In genomic region chr19:48925240-48925843, GRCh38 we compare ENCODE assay signal across 15 cellular contexts. TPM values are rescaled to one million over a fixed set of nuclear protein-coding genes. Genes with fewer than 3 reads are reported as not detected.
DNase-seq lines count a peak whose midpoint lies in the region; FAIRE-seq and TF ChIP-seq lines count a peak whose summit lies in the region.
"Had no signal": no experiment of that assay in that cellular context is flagged by ENCODE, and none has a peak within 500 bp of the region (broad histone marks: within the 10 kb centered on the region; RNA-seq: fewer than 3 reads in every experiment).

No MANE protein-coding gene starts in this region.

- peaks cover 15% of the 10 kb centered on the region for H3K4me1 ChIP-seq in keratinocyte (ENCODE audit: control insufficient read depth, extremely low read depth, insufficient read depth, low read length)
- H3K4me1 ChIP-seq: BLaER1 had no signal

- no peak for FAIRE-seq in H54 (lab: Jason Lieb, UNC)
- FAIRE-seq in keratinocyte (lab: Jason Lieb, UNC): no peak

- peak overlapping the region; percentile 49 for H3K9ac ChIP-seq in keratinocyte (ENCODE audit: control insufficient read depth, extremely low read depth, insufficient read depth, low read length)
- H3K9ac ChIP-seq: BLaER1 had no signal

- peak overlapping the region; percentile 90 for H3K27ac ChIP-seq in keratinocyte (ENCODE audit: control insufficient read depth, insufficient read depth, low read length)
- H3K27ac ChIP-seq: BLaER1, PC-9 had no signal

- H3K79me2 ChIP-seq in keratinocyte (ENCODE audit: control insufficient read depth, insufficient read depth, low read length): no peaks in the 10 kb centered on the region

- no peak overlapping the region for H3K4me2 ChIP-seq in keratinocyte (ENCODE audit: control insufficient read depth, extremely low read depth, insufficient read depth, low read depth, low read length)
- H3K4me2 ChIP-seq: BLaER1, PC-9 had no signal

- DNase-seq in A172 (ENCODE audit: low spot score): peak; percentile 81
- peak; percentile 33 for DNase-seq in H54 (ENCODE audit: insufficient read length, low spot score)
- peak; percentile 29 for DNase-seq in amniotic stem cell (lab: John Stamatoyannopoulos, UW)
- DNase-seq in keratinocyte (ENCODE audit: low read depth, low spot score): peak; percentile 88
- no peak for DNase-seq in cerebellum (ENCODE audit: low spot score)
- DNase-seq in NCI-H345 (lab: John Stamatoyannopoulos, UW): no peak
- DNase-seq in lower leg skin (ENCODE audit: low spot score in 2 of 2): no peak
- no peak for DNase-seq in activated CD4-positive, alpha-beta T cell treated with anti-CD3 and anti-CD28 coated beads for 4 hours
- DNase-seq: activated B cell treated with CpG ODN at 0.5 μM for 24 hours; effector CD4-positive, alpha-beta T cell; NCI-H2029; PC-9 had no signal

- H3K9me1 ChIP-seq in keratinocyte (ENCODE audit: control insufficient read depth, extremely low read depth, insufficient read depth, low read length): no peaks in the 10 kb centered on the region

- H2AFZ ChIP-seq in keratinocyte (ENCODE audit: control insufficient read depth, low read length): no peak overlapping the region
- H2AFZ ChIP-seq: PC-9 had no signal

- 79 to 87% methylated on average over 11 of the region's 11 CpGs for WGBS in lower leg skin, 2 donors

- TF ChIP-seq POLR2A in H54 (IDR thresholded peaks at IDR 0.05; ENCODE audit: low read depth, low read length) (no peak), lower leg skin (IDR thresholded peaks at IDR 0.05) (no peak)

- H3K9me3 ChIP-seq in keratinocyte (ENCODE audit: control insufficient read depth, low read depth, low read length): no peaks in the 10 kb centered on the region
- H3K9me3 ChIP-seq: BLaER1 had no signal

- TF ChIP-seq CTCF in keratinocyte (optimal IDR thresholded peaks at IDR 0.05 in 1 of 3, IDR thresholded peaks at IDR 0.05 in 1 of 3, conservative IDR thresholded peaks at IDR 0.05 in 1 of 3; ENCODE audit: extremely low read depth in 1 of 3, insufficient read depth in 2 of 3, low read length in 3 of 3) (no peak), lower leg skin (IDR thresholded peaks at IDR 0.05) (no peak)

- intact Hi-C loops in lower leg skin (cut with DNase I; ENCODE audit: low total_unique reads): no loop called here

- dilution Hi-C loops in keratinocyte (cut with MboI; ENCODE audit: extremely low pct_ligation_motif_present, low sequenced_read_pairs): no loop called here

- no peaks in the 10 kb centered on the region for H3K27me3 ChIP-seq in keratinocyte (ENCODE audit: control insufficient read depth, extremely low read depth, insufficient read depth, low read length)
- H3K27me3 ChIP-seq: BLaER1 had no signal

- no peaks in the 10 kb centered on the region for H4K20me1 ChIP-seq in keratinocyte (ENCODE audit: control insufficient read depth, extremely low read depth, insufficient read depth, low read length)
- H4K20me1 ChIP-seq: BLaER1 had no signal

- H3K36me3 ChIP-seq in keratinocyte (ENCODE audit: control insufficient read depth in 2 of 2, extremely low read depth in 1 of 2, insufficient read depth in 2 of 2, low read length in 2 of 2): peaks cover 2 to 8% of the 10 kb centered on the region in 2 experiments

- H3K4me3 ChIP-seq in keratinocyte (ENCODE audit: control insufficient read depth in 2 of 3, extremely low read depth in 1 of 3, insufficient read depth in 2 of 3, low read depth in 1 of 3, low read length in 3 of 3) (no peak overlapping the region), lower leg skin (ENCODE audit: low read depth, poor library complexity, severe bottlenecking) (no peak overlapping the region)
- H3K4me3 ChIP-seq: BLaER1, PC-9 had no signal

RNA-seq across cellular contexts. Expression of gene DHDH, which starts 8.2 kb away (rescaled TPM):
- 0.10 TPM in 1 of 2 replicates, not detected in the other for total RNA-seq in A172 (2014; rRNA removed; shearing (Covaris generic))
- polyA plus RNA-seq in keratinocyte: 0.45 to 1.8 TPM (median 0.52 TPM) in 3 replicates
- 4.7 TPM for polyA plus RNA-seq in keratinocyte (2011; ENCODE audit: low read depth)
- polyA plus RNA-seq in keratinocyte (2011; cell fraction: cytosol; rRNA removed): 0.24 and 1.4 TPM in 2 replicates
- polyA plus RNA-seq in keratinocyte (2011; cell fraction: nucleus; rRNA removed): 0.56 and 1.6 TPM in 2 replicates
- 0.80 and 7.1 TPM in 2 replicates for polyA plus RNA-seq in keratinocyte (2012; ENCODE audit: low replicate concordance)
- polyA minus RNA-seq in keratinocyte: 1.6 TPM in 1 of 3 replicates, not detected in the others
- not detected for polyA minus RNA-seq in keratinocyte (2011; cell fraction: cytosol; rRNA and poly(A)+ RNA removed)
- polyA minus RNA-seq in keratinocyte (2011; cell fraction: nucleus; rRNA and poly(A)+ RNA removed): not detected in 2 replicates
- total RNA-seq in cerebellum (not detected), lower leg skin (not detected)
- total RNA-seq: activated B cell treated with CpG ODN at 0.5 μM for 24 hours had no signal

RNA-seq across cellular contexts. Expression of gene NUCB1, which starts 25.2 kb away (rescaled TPM):
- 91.4 and 104 TPM in 2 replicates for total RNA-seq in A172 (2014; rRNA removed; shearing (Covaris generic))
- polyA plus RNA-seq in keratinocyte: 44.3 to 65.1 TPM (median 59.2 TPM) in 3 replicates
- 89.2 TPM for polyA plus RNA-seq in keratinocyte (2011; ENCODE audit: low read depth)
- 27.4 and 73.6 TPM in 2 replicates for polyA plus RNA-seq in keratinocyte (2011; cell fraction: cytosol; rRNA removed)
- 95.6 and 109 TPM in 2 replicates for polyA plus RNA-seq in keratinocyte (2011; cell fraction: nucleus; rRNA removed)
- polyA plus RNA-seq in keratinocyte (2012; ENCODE audit: low replicate concordance): 69.6 and 106 TPM in 2 replicates
- 32.7 to 131 TPM (median 41.5 TPM) in 3 replicates for polyA minus RNA-seq in keratinocyte
- 44.1 TPM for polyA minus RNA-seq in keratinocyte (2011; cell fraction: cytosol; rRNA and poly(A)+ RNA removed)
- polyA minus RNA-seq in keratinocyte (2011; cell fraction: nucleus; rRNA and poly(A)+ RNA removed): 54.3 and 57.7 TPM in 2 replicates
- total RNA-seq in cerebellum: 51.2 TPM
- total RNA-seq in lower leg skin: 100 to 1,000 TPM; 162 to 269 (median 189) TPM

RNA-seq across cellular contexts. Expression of gene TULP2, which starts 26.8 kb away (rescaled TPM):
- not detected in 2 replicates for total RNA-seq in A172 (2014; rRNA removed; shearing (Covaris generic))
- not detected in 3 replicates for polyA plus RNA-seq in keratinocyte
- polyA plus RNA-seq in keratinocyte (2011; ENCODE audit: low read depth): not detected
- not detected in 2 replicates for polyA plus RNA-seq in keratinocyte (2011; cell fraction: cytosol; rRNA removed)
- not detected in 2 replicates for polyA plus RNA-seq in keratinocyte (2011; cell fraction: nucleus; rRNA removed)
- not detected in 2 replicates for polyA plus RNA-seq in keratinocyte (2012; ENCODE audit: low replicate concordance)
- not detected in 3 replicates for polyA minus RNA-seq in keratinocyte
- not detected for polyA minus RNA-seq in keratinocyte (2011; cell fraction: cytosol; rRNA and poly(A)+ RNA removed)
- polyA minus RNA-seq in keratinocyte (2011; cell fraction: nucleus; rRNA and poly(A)+ RNA removed): not detected in 2 replicates
- 0.27 TPM for total RNA-seq in cerebellum
- total RNA-seq in lower leg skin: not detected
- total RNA-seq: activated B cell treated with CpG ODN at 0.5 μM for 24 hours, neural crest cell, PC-9, temporal lobe had no signal

RNA-seq across cellular contexts. Expression of gene BAX, which starts 29.3 kb away (rescaled TPM):
- 32.4 and 40.6 TPM in 2 replicates for total RNA-seq in A172 (2014; rRNA removed; shearing (Covaris generic))
- 75.3 to 139 TPM (median 113 TPM) in 3 replicates for polyA plus RNA-seq in keratinocyte
- polyA plus RNA-seq in keratinocyte (2011; ENCODE audit: low read depth): 115 TPM
- polyA plus RNA-seq in keratinocyte (2011; cell fraction: cytosol; rRNA removed): 59.1 and 94.4 TPM in 2 replicates
- 132 and 135 TPM in 2 replicates for polyA plus RNA-seq in keratinocyte (2011; cell fraction: nucleus; rRNA removed)
- polyA plus RNA-seq in keratinocyte (2012; ENCODE audit: low replicate concordance): 140 and 147 TPM in 2 replicates
- polyA minus RNA-seq in keratinocyte: 46.4 to 110 TPM (median 58.4 TPM) in 3 replicates
- 81.3 TPM for polyA minus RNA-seq in keratinocyte (2011; cell fraction: cytosol; rRNA and poly(A)+ RNA removed)
- 27.2 and 28.4 TPM in 2 replicates for polyA minus RNA-seq in keratinocyte (2011; cell fraction: nucleus; rRNA and poly(A)+ RNA removed)
- total RNA-seq in cerebellum (8.0 TPM), lower leg skin (10 to 100 TPM; 15.5 to 36.3 (median 31.1) TPM)

RNA-seq across cellular contexts. Expression of gene FTL, which starts 39.8 kb away (rescaled TPM):
- total RNA-seq in A172 (2014; rRNA removed; shearing (Covaris generic)): 1,818 and 2,662 TPM in 2 replicates
- polyA plus RNA-seq in keratinocyte: 805 to 2,115 TPM (median 838 TPM) in 3 replicates
- polyA plus RNA-seq in keratinocyte (2011; ENCODE audit: low read depth): 955 TPM
- 1,945 and 3,116 TPM in 2 replicates for polyA plus RNA-seq in keratinocyte (2011; cell fraction: cytosol; rRNA removed)
- 414 and 529 TPM in 2 replicates for polyA plus RNA-seq in keratinocyte (2011; cell fraction: nucleus; rRNA removed)
- polyA plus RNA-seq in keratinocyte (2012; ENCODE audit: low replicate concordance): 1,829 and 5,588 TPM in 2 replicates
- 671 to 2,015 TPM (median 1,268 TPM) in 3 replicates for polyA minus RNA-seq in keratinocyte
- polyA minus RNA-seq in keratinocyte (2011; cell fraction: cytosol; rRNA and poly(A)+ RNA removed): 940 TPM
- polyA minus RNA-seq in keratinocyte (2011; cell fraction: nucleus; rRNA and poly(A)+ RNA removed): 167 and 210 TPM in 2 replicates
- total RNA-seq in cerebellum (397 TPM), lower leg skin (1,000 to 10,000 TPM; 1,012 to 1,617 (median 1,174) TPM)

Comparison
In these comparisons a context has a peak if more than half of its experiments do, and no peak if none do; other contexts are left out.
1. DNase-seq: peak in A172 (single experiment), H54 (single experiment), amniotic stem cell (single experiment) and keratinocyte (single experiment); none in cerebellum (single experiment), NCI-H345 (single experiment), lower leg skin (0 of 2) and activated CD4-positive, alpha-beta T cell treated with anti-CD3 and anti-CD28 coated beads for 4 hours (0 of 2).